ENCODE assay signal across 16 cellular contexts in the genomic region with DNA sequence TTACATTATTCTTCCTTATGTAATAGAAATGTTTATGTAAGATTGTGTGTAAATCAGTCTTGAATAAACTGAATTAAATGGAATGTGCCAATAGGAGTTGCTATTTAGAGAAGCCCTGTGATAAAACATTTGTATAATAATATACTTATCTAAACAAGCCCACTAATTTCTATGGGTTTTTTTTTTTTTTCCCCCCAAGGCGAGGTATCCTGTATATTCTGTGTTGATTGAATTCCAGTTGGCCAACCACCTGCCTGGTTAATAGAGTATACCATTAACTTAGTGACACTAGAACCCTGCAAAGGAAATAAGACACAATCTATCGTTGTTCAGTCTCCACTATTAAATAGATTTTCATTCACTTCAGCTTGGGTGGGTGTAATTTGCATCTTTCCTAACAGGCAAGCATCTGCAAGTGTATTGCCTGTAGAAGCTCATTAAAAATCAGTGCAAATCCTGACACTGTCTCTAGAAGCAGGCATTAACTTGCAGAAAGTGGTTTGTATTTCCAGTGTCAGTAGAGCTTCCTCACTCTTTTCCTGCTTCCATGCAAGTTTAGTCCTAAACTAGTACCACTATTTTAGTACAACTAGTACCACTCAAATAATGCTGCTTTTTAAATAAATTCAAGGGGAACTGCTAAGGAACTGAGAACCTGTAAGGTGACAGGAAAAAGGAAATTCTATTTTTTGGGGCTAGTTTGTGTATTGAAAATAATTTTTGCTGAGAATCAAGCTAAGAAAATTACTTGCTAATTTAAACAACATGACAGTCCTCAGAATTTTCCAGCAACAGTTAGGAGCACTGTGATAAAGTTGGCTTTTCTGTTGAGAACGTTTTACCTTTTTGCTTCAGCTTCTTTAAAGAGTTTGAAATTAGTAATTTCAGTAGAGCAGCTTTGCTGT.
A peak's percentile ranks its signal among the peaks of the same experiment; 100 is the strongest.
DNase-seq lines count a peak whose midpoint lies in the region; ATAC-seq and TF ChIP-seq lines count a peak whose summit lies in the region.
"Had no signal": no experiment of that assay in that cellular context is flagged by ENCODE, and none has a peak within 500 bp of the region (broad histone marks: within the 10 kb centered on the region; RNA-seq: fewer than 3 reads in every experiment).

No MANE protein-coding gene starts in this region.

- peak overlapping the region; percentile 5; the same call in 1 of the 2 replicates for H3K9ac ChIP-seq in OCI-LY3 (ENCODE audit: low read length)

- H3K9me3 Mint-ChIP-seq in stimulated activated memory B cell treated with anti-CD40 and anti-IgM and Interleukin-4, amounts not matched to agents 10 μg/mL and 1 μg/mL and 100 μg/mL, for 72 hours = no peaks in the 10 kb centered on the region
- H3K9me3 Mint-ChIP-seq: activated CD8-positive, alpha-beta T cell treated with anti-CD3 and anti-CD28 coated beads for 36 hours; naive B cell had no signal

- peaks cover 100% of the 10 kb centered on the region for H3K79me2 ChIP-seq in OCI-LY3 (ENCODE audit: low read length)

- H3K4me3 ChIP-seq in OCI-LY3 (ENCODE audit: low read length) (peak overlapping the region; percentile 30), MG63 (no peak overlapping the region)
- H3K4me3 ChIP-seq: cardiac muscle cell, HAP-1, tibial nerve had no signal

- DNase-seq in DMS 273 (lab: John Stamatoyannopoulos, UW; ENCODE audit: unreplicated experiment) = peak; percentile 56
- DNase-seq in DMS 273 treated with DMSO at 0.1 percent for 48 hours (lab: John Stamatoyannopoulos, UW) = no peak
- DNase-seq in inferior parietal cortex (ENCODE audit: extremely low spot score) = peak; percentile 29
- DNase-seq in MG63 = no peak
- no peak for DNase-seq in NCI-H2107 (lab: John Stamatoyannopoulos, UW)
- no peak for DNase-seq in NOMO-1 (lab: John Stamatoyannopoulos, UW; ENCODE audit: unreplicated experiment in 2 of 2)
- DNase-seq: activated CD8-positive, alpha-beta T cell treated with anti-CD3 and anti-CD28 coated beads for 36 hours; activated naive CD4-positive, alpha-beta T cell; naive B cell; T-helper 2 cell had no signal

- no peaks in the 10 kb centered on the region for H3K36me3 Mint-ChIP-seq in stimulated activated memory B cell treated with anti-CD40 and anti-IgM and Interleukin-4, amounts not matched to agents 10 μg/mL and 1 μg/mL and 100 μg/mL, for 72 hours
- H3K36me3 Mint-ChIP-seq: naive B cell had no signal

- peaks cover 87% of the 10 kb centered on the region for H3K4me1 Mint-ChIP-seq in stimulated activated memory B cell treated with anti-CD40 and anti-IgM and Interleukin-4, amounts not matched to agents 10 μg/mL and 1 μg/mL and 100 μg/mL, for 72 hours

- peaks cover 47% of the 10 kb centered on the region for H4K20me1 ChIP-seq in OCI-LY3 (ENCODE audit: insufficient read depth, low read length)

- H3K27ac Mint-ChIP-seq in stimulated activated memory B cell treated with anti-CD40 and anti-IgM and Interleukin-4, amounts not matched to agents 10 μg/mL and 1 μg/mL and 100 μg/mL, for 72 hours = peak overlapping the region; percentile 25
- H3K27ac Mint-ChIP-seq: activated CD8-positive, alpha-beta T cell treated with anti-CD3 and anti-CD28 coated beads for 36 hours had no signal

- H3K9me3 ChIP-seq in OCI-LY3 (ENCODE audit: insufficient read depth, low read length) (no peaks in the 10 kb centered on the region), MG63 (no peaks in the 10 kb centered on the region)
- H3K9me3 ChIP-seq: HAP-1, tibial nerve had no signal

- TF ChIP-seq CTCF in OCI-LY3 (IDR thresholded peaks at IDR 0.05; ENCODE audit: low read depth, low read length) = no peak

- ATAC-seq in stimulated activated memory B cell treated with anti-CD40 and anti-IgM and Interleukin-4, amounts not matched to agents 10 μg/mL and 1 μg/mL and 100 μg/mL, for 72 hours = no peak
- ATAC-seq: activated CD8-positive, alpha-beta T cell treated with anti-CD3 and anti-CD28 coated beads for 36 hours had no signal

- H2AFZ ChIP-seq in OCI-LY3 (ENCODE audit: low read depth, low read length) = no peak overlapping the region

- no peaks in the 10 kb centered on the region for H3K27me3 ChIP-seq in OCI-LY3 (ENCODE audit: low read depth, low read length)
- no peaks in the 10 kb centered on the region for H3K27me3 ChIP-seq in MG63
- H3K27me3 ChIP-seq: cardiac muscle cell, tibial nerve had no signal

- peak overlapping the region; percentile 48 for H3K27ac ChIP-seq in OCI-LY3 (ENCODE audit: low read length)
- H3K27ac ChIP-seq: 22Rv1, cardiac muscle cell had no signal

- peak overlapping the region; percentile 63 for H3K4me2 ChIP-seq in OCI-LY3 (ENCODE audit: low read length)

- no peak overlapping the region for H3K4me3 Mint-ChIP-seq in stimulated activated memory B cell treated with anti-CD40 and anti-IgM and Interleukin-4, amounts not matched to agents 10 μg/mL and 1 μg/mL and 100 μg/mL, for 72 hours
- H3K4me3 Mint-ChIP-seq: activated CD8-positive, alpha-beta T cell treated with anti-CD3 and anti-CD28 coated beads for 36 hours had no signal

- H3K27me3 Mint-ChIP-seq in stimulated activated memory B cell treated with anti-CD40 and anti-IgM and Interleukin-4, amounts not matched to agents 10 μg/mL and 1 μg/mL and 100 μg/mL, for 72 hours = no peaks in the 10 kb centered on the region
- H3K27me3 Mint-ChIP-seq: activated CD8-positive, alpha-beta T cell treated with anti-CD3 and anti-CD28 coated beads for 36 hours; naive B cell had no signal

- H3K4me1 ChIP-seq in OCI-LY3 (ENCODE audit: low read length) = peaks cover 82% of the 10 kb centered on the region

- H3K36me3 ChIP-seq in OCI-LY3 (replicated peaks; ENCODE audit: low read depth, low read length) (no peaks in the 10 kb centered on the region), MG63 (no peaks in the 10 kb centered on the region)
- H3K36me3 ChIP-seq: cardiac muscle cell, HAP-1, tibial nerve had no signal

Comparison
In these comparisons a context has a peak if more than half of its experiments do, and no peak if none do; other contexts are left out.
1. DNase-seq: peak in DMS 273 (single experiment) and inferior parietal cortex (single experiment); none in DMS 273 treated with DMSO at 0.1 percent for 48 hours (single experiment), MG63 (single experiment), NCI-H2107 (single experiment) and NOMO-1 (0 of 2).